9 cellular contexts compared by ENCODE assay signal in the genomic region with DNA sequence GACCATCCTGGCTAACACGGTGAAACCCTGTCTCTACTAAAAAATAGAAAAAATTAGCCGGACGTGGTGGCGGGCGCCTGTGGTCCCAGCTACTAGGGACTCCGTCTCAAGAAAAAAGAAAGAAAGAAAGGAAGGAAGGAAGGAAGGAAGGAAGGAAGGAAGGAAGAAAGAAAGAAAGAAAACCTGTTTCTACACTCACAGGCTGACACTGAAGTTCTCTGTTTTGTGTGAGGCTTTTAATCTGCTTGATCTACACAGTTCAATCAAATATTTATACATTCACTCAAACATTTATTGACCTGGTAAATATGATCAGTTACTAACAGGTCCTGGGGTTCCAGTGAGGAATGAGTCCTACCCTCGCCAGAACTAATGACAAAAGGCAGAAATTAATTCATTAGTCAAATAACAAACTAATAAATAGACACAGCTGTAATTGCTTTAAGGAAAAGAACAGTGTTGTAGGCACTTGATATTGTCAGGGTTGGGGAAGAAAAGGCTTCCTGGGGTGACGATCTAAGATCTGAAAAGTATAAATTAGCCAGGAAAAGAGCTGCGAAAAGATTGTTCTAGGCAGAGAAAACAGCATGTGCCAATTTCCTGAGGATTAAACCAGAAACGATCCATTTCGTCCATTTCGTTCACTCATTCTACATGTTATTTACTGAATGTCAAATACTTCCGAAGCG. TPM values are rescaled to one million over a fixed set of nuclear protein-coding genes. Genes with fewer than 3 reads are reported as not detected.
DNase-seq lines count a peak whose midpoint lies in the region; ATAC-seq, FAIRE-seq and TF ChIP-seq lines count a peak whose summit lies in the region.
"Had no signal": no experiment of that assay in that cellular context is flagged by ENCODE, and none has a peak within 500 bp of the region (broad histone marks: within the 10 kb centered on the region; RNA-seq: fewer than 3 reads in every experiment).

No MANE protein-coding gene starts in this region.

- intact Hi-C loops in HepG2 (cut with micrococcal nuclease; ENCODE audit: unreplicated experiment), result loop anchor here (5.0 kb wide), 2 partner anchors 56 to 134 kb away; partner anchors contain the start of gene UBXN6
- intact Hi-C loops in tibial artery (cut with DNase I; ENCODE audit: low total_unique reads), result loop anchor here (2.0 to 10.0 kb wide), 3 partner anchors 27 to 137 kb away; partner anchors contain the start of gene MPND

- H3K79me2 ChIP-seq in HepG2 (ENCODE audit: insufficient read depth, low read length), result peaks cover 71% of the 10 kb centered on the region

- H3K4me3 ChIP-seq in HepG2 (replicated peaks in 1 of 3; ENCODE audit: insufficient read depth in 1 of 3, low read depth in 2 of 3, low read length in 3 of 3) (peak overlapping the region; percentile 56 to 99 (median 65)), tibial artery (peak overlapping the region; percentile 38 to 68)

- no peak for FAIRE-seq in HepG2 (lab: Jason Lieb, UNC)
- FAIRE-seq: urothelium cell line had no signal

- TSS peak; percentile 49 for BruUV-seq in HepG2 (replicated peaks; lab: Mats Ljungman, UMichigan)

- H3K4me2 ChIP-seq in HepG2 (ENCODE audit: low read depth, low read length), result peak overlapping the region; percentile 88

- peak overlapping the region; percentile 90 for H3K27ac Mint-ChIP-seq in activated T-cell treated with anti-CD3 and anti-CD28 coated beads, Interleukin-2, amount 50 U/mL, for 72 hours

- peak overlapping the region; percentile 44 for H2AFZ ChIP-seq in HepG2 (ENCODE audit: low read length)

- H3K9me3 Mint-ChIP-seq in activated T-cell treated with anti-CD3 and anti-CD28 coated beads, Interleukin-2, amount 50 U/mL, for 72 hours, result peaks cover 0 to 1% of the 10 kb centered on the region in 2 donors

- H3K9ac ChIP-seq in HepG2 (ENCODE audit: insufficient read depth, low read depth, low read length), result peak overlapping the region; percentile 86

- H3K4me1 Mint-ChIP-seq in activated T-cell treated with anti-CD3 and anti-CD28 coated beads, Interleukin-2, amount 50 U/mL, for 72 hours (ENCODE audit: low read depth), result peaks cover 71% of the 10 kb centered on the region

- H3K4me3 Mint-ChIP-seq in activated T-cell treated with anti-CD3 and anti-CD28 coated beads, Interleukin-2, amount 50 U/mL, for 72 hours, result peak overlapping the region; percentile 87 to 93

- ATAC-seq in activated T-cell treated with anti-CD3 and anti-CD28 coated beads, Interleukin-2, amount 50 U/mL, for 72 hours (replicated peaks in 1 of 2), result no peak
- ATAC-seq in HepG2 (no peak), GM19467 (IDR thresholded peaks at IDR 0.05; ENCODE audit: unreplicated experiment) (no peak)

- peaks cover 75% of the 10 kb centered on the region for H3K4me1 ChIP-seq in HepG2 (ENCODE audit: insufficient read depth, low read length)
- peaks cover 6 to 52% (median 37%) of the 10 kb centered on the region in 4 donors for H3K4me1 ChIP-seq in tibial artery

- no peaks in the 10 kb centered on the region; a peak in 1 of 5 replicates for H3K27me3 ChIP-seq in HepG2 (ENCODE audit: control insufficient read depth in 1 of 2, insufficient read depth in 2 of 2, low read length in 2 of 2)
- H3K27me3 ChIP-seq in tibial artery, result no peaks in the 10 kb centered on the region

- 0 out of 4 replicates have a peak, but pooled peaks of 1 of the 2 experiments have one; percentile 3 for TF ChIP-seq POLR2A in HepG2 (IDR thresholded peaks at IDR 0.05; ENCODE audit: insufficient read depth in 1 of 2, low read depth in 2 of 2, low read length in 2 of 2)

- TF ChIP-seq CTCF in HepG2 (CRISPR knock-in tag; IDR thresholded peaks at IDR 0.05), result no peak
- no peak for TF ChIP-seq CTCF in tibial artery (IDR thresholded peaks at IDR 0.05)

- 18% methylated on average over 14 of the region's 14 CpGs for WGBS in HepG2 (ENCODE audit: low lambda C conversion rate)

- H3K27ac ChIP-seq in angular gyrus (ENCODE audit: low read depth, low read length), result peak overlapping the region; percentile 81
- peak overlapping the region; percentile 76 for H3K27ac ChIP-seq in HepG2 (ENCODE audit: extremely low read length, insufficient read depth, low read length)
- peak overlapping the region; percentile 88 to 90 for H3K27ac ChIP-seq in tibial artery

- in situ Hi-C loops in HepG2 (cut with HindIII; ENCODE audit: extremely low pct_ligation_motif_present, low pct_unique_long_range_greater_than_20kb), result no loop called here

- peaks cover 9 to 11% of the 10 kb centered on the region in 2 donors for H3K36me3 Mint-ChIP-seq in activated T-cell treated with anti-CD3 and anti-CD28 coated beads, Interleukin-2, amount 50 U/mL, for 72 hours (ENCODE audit: insufficient read depth in 2 of 2)

- POLR2A ChIA-PET in HepG2 (lab: Yijun Ruan, JAX), result interaction anchor here (1.0 to 1.4 kb wide), 7 partner anchors 10 to 70 kb away, joined by 3 to 23 read pairs (median 5); partner anchors contain the start of gene HDGFL2

- no peak for TF ChIP-seq EP300 in HepG2 (IDR thresholded peaks at IDR 0.05; ENCODE audit: low read depth in 2 of 2, low read length in 2 of 2)
- TF ChIP-seq EP300 in HepG2 (CRISPR knock-in tag; IDR thresholded peaks at IDR 0.05; ENCODE audit: borderline replicate concordance), result no peak

- CTCF ChIA-PET in HepG2 (lab: Yijun Ruan, JAX; ENCODE audit: low intra/inter-chr PET ratio, low total read pairs), result interaction anchor here (1.6 to 3.7 kb wide), 2 partner anchors 11 to 26 kb away, joined by 6 to 27 read pairs; no protein-coding TSS in a partner anchor

- no peaks in the 10 kb centered on the region for H3K9me3 ChIP-seq in HepG2 (ENCODE audit: low read length)
- no peaks in the 10 kb centered on the region for H3K9me3 ChIP-seq in tibial artery

- no peak for DNase-seq in activated T-cell treated with anti-CD3 and anti-CD28 coated beads, Interleukin-2, amount 50 U/mL, for 72 hours
- no peak for DNase-seq in activated T-cell treated with anti-CD3 and anti-CD28 coated beads, Interleukin-2, amount 50 U/mL, for 1 hour
- DNase-seq in HepG2 (ENCODE audit: low spot score) (no peak), tibial artery (no peak), NCI-H1436 treated with DMSO at 0.1 percent for 48 hours (lab: John Stamatoyannopoulos, UW) (no peak)
- no peak for DNase-seq in activated CD8-positive, alpha-beta memory T cell treated with anti-CD3 and anti-CD28 coated beads, Interleukin-2, amount 50 U/mL, for 4 hours

- peaks cover 7% of the 10 kb centered on the region in 2 experiments for H3K36me3 ChIP-seq in HepG2 (replicated peaks in 1 of 2; ENCODE audit: control insufficient read depth in 1 of 2, insufficient read depth in 2 of 2, low read length in 2 of 2)
- H3K36me3 ChIP-seq in tibial artery, result peaks cover 0 to 4% (median 0%) of the 10 kb centered on the region in 3 donors

- H3K27me3 Mint-ChIP-seq in activated T-cell treated with anti-CD3 and anti-CD28 coated beads, Interleukin-2, amount 50 U/mL, for 72 hours (ENCODE audit: low read depth), result no peaks in the 10 kb centered on the region

- no peak for TF ChIP-seq RAD21 in HepG2 (CRISPR knock-in tag; IDR thresholded peaks at IDR 0.05)

- H4K20me1 ChIP-seq in HepG2 (ENCODE audit: insufficient read depth, low read length), result peaks cover 7% of the 10 kb centered on the region

RNA-seq across cellular contexts. Expression of gene CHAF1A, which starts 0.8 kb away (rescaled TPM):
- total RNA-seq in activated T-cell treated with anti-CD3 and anti-CD28 coated beads, Interleukin-2, amount 50 U/mL, for 72 hours, result 10 to 100 TPM; 74.0 to 79.7 TPM
- 27.3 and 34.8 TPM in 2 replicates for total RNA-seq in HepG2 (2016; rRNA removed; fragmentation: Illumina TruSeq; extraction: Trizol)
- total RNA-seq in HepG2 (2016; cell fraction: cytosol; rRNA removed; fragmentation: Illumina TruSeq; extraction: Trizol; ENCODE audit: low read depth), result 18.8 and 20.2 TPM in 2 replicates
- 19.1 and 34.6 TPM in 2 replicates for total RNA-seq in HepG2 (2016; cell fraction: insoluble cytoplasmic fraction; rRNA removed; fragmentation: Illumina TruSeq; extraction: Trizol)
- 20.4 and 23.9 TPM in 2 replicates for total RNA-seq in HepG2 (2016; cell fraction: membrane; rRNA removed; fragmentation: Illumina TruSeq; extraction: Trizol)
- 25.6 and 26.6 TPM in 2 replicates for total RNA-seq in HepG2 (2016; cell fraction: nucleus; rRNA removed; fragmentation: Illumina TruSeq; extraction: Trizol)
- polyA plus RNA-seq in HepG2 (2011; rRNA removed), result 11.0 and 13.1 TPM in 2 replicates
- 5.7 and 16.6 TPM in 2 replicates for polyA plus RNA-seq in HepG2 (2011; cell fraction: cytosol; rRNA removed)
- 41.7 and 67.3 TPM in 2 replicates for polyA plus RNA-seq in HepG2 (2011; cell fraction: nucleus; rRNA removed)
- 6.8 and 11.8 TPM in 2 replicates for polyA plus RNA-seq in HepG2 (2012)
- 4.9 and 5.2 TPM in 2 replicates for polyA plus RNA-seq in HepG2 (2016; cell fraction: cytosol; fragmentation: Illumina TruSeq; extraction: Trizol; ENCODE audit: low read depth)
- 23.0 and 29.8 TPM in 2 replicates for polyA plus RNA-seq in HepG2 (2016; cell fraction: insoluble cytoplasmic fraction; fragmentation: Illumina TruSeq; extraction: Trizol; ENCODE audit: low read depth)
- 9.0 and 10.1 TPM in 2 replicates for polyA plus RNA-seq in HepG2 (2016; cell fraction: membrane; fragmentation: Illumina TruSeq; extraction: Trizol; ENCODE audit: low read depth)
- 57.2 and 60.7 TPM in 2 replicates for polyA plus RNA-seq in HepG2 (2016; cell fraction: nucleus; fragmentation: Illumina TruSeq; extraction: Trizol; ENCODE audit: insufficient read depth, low read depth)
- 26.8 and 48.0 TPM in 2 replicates for polyA minus RNA-seq in HepG2 (2011; rRNA and poly(A)+ RNA removed; ENCODE audit: low replicate concordance)
- polyA minus RNA-seq in HepG2 (2011; cell fraction: cytosol; rRNA and poly(A)+ RNA removed), result 7.6 and 9.2 TPM in 2 replicates
- polyA minus RNA-seq in HepG2 (2011; cell fraction: nucleus; rRNA and poly(A)+ RNA removed), result 13.2 and 17.5 TPM in 2 replicates

RNA-seq across cellular contexts. Expression of gene SH3GL1, which starts 1.3 kb away (rescaled TPM):
- 10 to 100 TPM; 40.6 TPM for total RNA-seq in activated T-cell treated with anti-CD3 and anti-CD28 coated beads, Interleukin-2, amount 50 U/mL, for 72 hours
- 26.7 and 33.0 TPM in 2 replicates for total RNA-seq in HepG2 (2016; rRNA removed; fragmentation: Illumina TruSeq; extraction: Trizol)
- total RNA-seq in HepG2 (2016; cell fraction: cytosol; rRNA removed; fragmentation: Illumina TruSeq; extraction: Trizol; ENCODE audit: low read depth), result 13.7 and 15.7 TPM in 2 replicates
- total RNA-seq in HepG2 (2016; cell fraction: insoluble cytoplasmic fraction; rRNA removed; fragmentation: Illumina TruSeq; extraction: Trizol), result 24.6 and 34.8 TPM in 2 replicates
- 29.5 and 35.2 TPM in 2 replicates for total RNA-seq in HepG2 (2016; cell fraction: membrane; rRNA removed; fragmentation: Illumina TruSeq; extraction: Trizol)
- 16.4 and 18.3 TPM in 2 replicates for total RNA-seq in HepG2 (2016; cell fraction: nucleus; rRNA removed; fragmentation: Illumina TruSeq; extraction: Trizol)
- polyA plus RNA-seq in HepG2 (2011; rRNA removed), result 45.1 and 52.3 TPM in 2 replicates
- polyA plus RNA-seq in HepG2 (2011; cell fraction: cytosol; rRNA removed), result 35.9 and 53.9 TPM in 2 replicates
- polyA plus RNA-seq in HepG2 (2011; cell fraction: nucleus; rRNA removed), result 63.6 and 70.8 TPM in 2 replicates
- 50.6 and 52.1 TPM in 2 replicates for polyA plus RNA-seq in HepG2 (2012)
- polyA plus RNA-seq in HepG2 (2016; cell fraction: cytosol; fragmentation: Illumina TruSeq; extraction: Trizol; ENCODE audit: low read depth), result 29.2 and 32.7 TPM in 2 replicates
- polyA plus RNA-seq in HepG2 (2016; cell fraction: insoluble cytoplasmic fraction; fragmentation: Illumina TruSeq; extraction: Trizol; ENCODE audit: low read depth), result 56.5 and 70.3 TPM in 2 replicates
- polyA plus RNA-seq in HepG2 (2016; cell fraction: membrane; fragmentation: Illumina TruSeq; extraction: Trizol; ENCODE audit: low read depth), result 57.9 and 61.3 TPM in 2 replicates
- polyA plus RNA-seq in HepG2 (2016; cell fraction: nucleus; fragmentation: Illumina TruSeq; extraction: Trizol; ENCODE audit: insufficient read depth, low read depth), result 52.2 and 56.7 TPM in 2 replicates
- polyA minus RNA-seq in HepG2 (2011; rRNA and poly(A)+ RNA removed; ENCODE audit: low replicate concordance), result 39.3 and 69.8 TPM in 2 replicates
- 30.6 and 31.5 TPM in 2 replicates for polyA minus RNA-seq in HepG2 (2011; cell fraction: cytosol; rRNA and poly(A)+ RNA removed)
- polyA minus RNA-seq in HepG2 (2011; cell fraction: nucleus; rRNA and poly(A)+ RNA removed), result 19.3 and 22.8 TPM in 2 replicates

RNA-seq across cellular contexts. Expression of gene UBXN6, which starts 56.0 kb away (rescaled TPM):
- 10 to 100 TPM; 55.2 to 61.3 TPM for total RNA-seq in activated T-cell treated with anti-CD3 and anti-CD28 coated beads, Interleukin-2, amount 50 U/mL, for 72 hours
- total RNA-seq in HepG2 (2016; rRNA removed; fragmentation: Illumina TruSeq; extraction: Trizol), result 33.6 and 35.5 TPM in 2 replicates
- 82.0 and 89.5 TPM in 2 replicates for total RNA-seq in HepG2 (2016; cell fraction: cytosol; rRNA removed; fragmentation: Illumina TruSeq; extraction: Trizol; ENCODE audit: low read depth)
- total RNA-seq in HepG2 (2016; cell fraction: insoluble cytoplasmic fraction; rRNA removed; fragmentation: Illumina TruSeq; extraction: Trizol), result 26.5 and 40.3 TPM in 2 replicates
- 92.4 and 97.7 TPM in 2 replicates for total RNA-seq in HepG2 (2016; cell fraction: membrane; rRNA removed; fragmentation: Illumina TruSeq; extraction: Trizol)
- 14.4 and 21.6 TPM in 2 replicates for total RNA-seq in HepG2 (2016; cell fraction: nucleus; rRNA removed; fragmentation: Illumina TruSeq; extraction: Trizol)
- polyA plus RNA-seq in HepG2 (2011; rRNA removed), result 34.9 and 44.2 TPM in 2 replicates
- polyA plus RNA-seq in HepG2 (2011; cell fraction: cytosol; rRNA removed), result 33.0 and 55.5 TPM in 2 replicates
- 41.1 and 57.2 TPM in 2 replicates for polyA plus RNA-seq in HepG2 (2011; cell fraction: nucleus; rRNA removed)
- 24.9 and 32.9 TPM in 2 replicates for polyA plus RNA-seq in HepG2 (2012)
- 99.5 and 107 TPM in 2 replicates for polyA plus RNA-seq in HepG2 (2016; cell fraction: cytosol; fragmentation: Illumina TruSeq; extraction: Trizol; ENCODE audit: low read depth)
- 35.2 and 44.8 TPM in 2 replicates for polyA plus RNA-seq in HepG2 (2016; cell fraction: insoluble cytoplasmic fraction; fragmentation: Illumina TruSeq; extraction: Trizol; ENCODE audit: low read depth)
- polyA plus RNA-seq in HepG2 (2016; cell fraction: membrane; fragmentation: Illumina TruSeq; extraction: Trizol; ENCODE audit: low read depth), result 107 and 115 TPM in 2 replicates
- polyA plus RNA-seq in HepG2 (2016; cell fraction: nucleus; fragmentation: Illumina TruSeq; extraction: Trizol; ENCODE audit: insufficient read depth, low read depth), result 46.4 and 52.3 TPM in 2 replicates
- 27.9 and 43.0 TPM in 2 replicates for polyA minus RNA-seq in HepG2 (2011; rRNA and poly(A)+ RNA removed; ENCODE audit: low replicate concordance)
- 17.5 and 20.2 TPM in 2 replicates for polyA minus RNA-seq in HepG2 (2011; cell fraction: cytosol; rRNA and poly(A)+ RNA removed)
- polyA minus RNA-seq in HepG2 (2011; cell fraction: nucleus; rRNA and poly(A)+ RNA removed), result 7.8 and 11.1 TPM in 2 replicates

RNA-seq across cellular contexts. Expression of gene MPND, which starts 58.3 kb away (rescaled TPM):
- total RNA-seq in activated T-cell treated with anti-CD3 and anti-CD28 coated beads, Interleukin-2, amount 50 U/mL, for 72 hours, result 10 to 100 TPM in 1 of 2 donors, 1 to 10 TPM in 1; 9.7 to 10.3 TPM
- 12.9 and 15.8 TPM in 2 replicates for total RNA-seq in HepG2 (2016; rRNA removed; fragmentation: Illumina TruSeq; extraction: Trizol)
- total RNA-seq in HepG2 (2016; cell fraction: cytosol; rRNA removed; fragmentation: Illumina TruSeq; extraction: Trizol; ENCODE audit: low read depth), result 16.5 and 20.0 TPM in 2 replicates
- total RNA-seq in HepG2 (2016; cell fraction: insoluble cytoplasmic fraction; rRNA removed; fragmentation: Illumina TruSeq; extraction: Trizol), result 13.8 and 14.3 TPM in 2 replicates
- total RNA-seq in HepG2 (2016; cell fraction: membrane; rRNA removed; fragmentation: Illumina TruSeq; extraction: Trizol), result 26.2 and 26.3 TPM in 2 replicates
- total RNA-seq in HepG2 (2016; cell fraction: nucleus; rRNA removed; fragmentation: Illumina TruSeq; extraction: Trizol), result 9.0 and 14.0 TPM in 2 replicates
- polyA plus RNA-seq in HepG2 (2011; rRNA removed), result 10.8 and 12.5 TPM in 2 replicates
- 9.6 and 14.7 TPM in 2 replicates for polyA plus RNA-seq in HepG2 (2011; cell fraction: cytosol; rRNA removed)
- polyA plus RNA-seq in HepG2 (2011; cell fraction: nucleus; rRNA removed), result 11.4 TPM in 2 replicates
- polyA plus RNA-seq in HepG2 (2012), result 9.9 and 11.7 TPM in 2 replicates
- 26.1 and 31.1 TPM in 2 replicates for polyA plus RNA-seq in HepG2 (2016; cell fraction: cytosol; fragmentation: Illumina TruSeq; extraction: Trizol; ENCODE audit: low read depth)
- polyA plus RNA-seq in HepG2 (2016; cell fraction: insoluble cytoplasmic fraction; fragmentation: Illumina TruSeq; extraction: Trizol; ENCODE audit: low read depth), result 16.6 and 21.7 TPM in 2 replicates
- 33.3 and 33.5 TPM in 2 replicates for polyA plus RNA-seq in HepG2 (2016; cell fraction: membrane; fragmentation: Illumina TruSeq; extraction: Trizol; ENCODE audit: low read depth)
- polyA plus RNA-seq in HepG2 (2016; cell fraction: nucleus; fragmentation: Illumina TruSeq; extraction: Trizol; ENCODE audit: insufficient read depth, low read depth), result 16.7 and 20.2 TPM in 2 replicates
- polyA minus RNA-seq in HepG2 (2011; rRNA and poly(A)+ RNA removed; ENCODE audit: low replicate concordance), result 6.7 and 17.0 TPM in 2 replicates
- polyA minus RNA-seq in HepG2 (2011; cell fraction: cytosol; rRNA and poly(A)+ RNA removed), result 7.6 and 9.1 TPM in 2 replicates
- 6.7 and 7.2 TPM in 2 replicates for polyA minus RNA-seq in HepG2 (2011; cell fraction: nucleus; rRNA and poly(A)+ RNA removed)
